In the genomic region with DNA sequence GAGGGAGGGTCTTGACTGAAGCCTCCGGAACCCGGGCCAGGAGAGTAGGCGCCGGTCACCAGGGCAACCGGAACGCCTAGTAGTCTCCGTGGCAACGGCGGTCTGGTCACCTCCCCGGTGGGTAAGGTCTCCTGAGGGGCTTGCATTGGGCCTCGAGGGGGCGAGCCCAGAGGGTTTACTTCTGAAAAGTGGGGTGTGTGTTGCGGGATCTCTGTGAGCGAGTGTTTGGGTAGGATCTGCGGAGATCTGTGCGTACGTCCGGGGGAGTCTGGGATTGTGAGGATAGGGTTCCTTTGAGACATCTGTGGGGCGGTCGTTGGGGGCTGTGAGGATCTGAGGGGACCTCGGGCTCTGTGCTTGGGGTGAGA, we compare ENCODE assay signal across 8 cellular contexts. TPM values are rescaled to one million over a fixed set of nuclear protein-coding genes. Genes with fewer than 3 reads are reported as not detected.
A peak's percentile ranks its signal among the peaks of the same experiment; 100 is the strongest.
DNase-seq lines count a peak whose midpoint lies in the region; ATAC-seq and TF ChIP-seq lines count a peak whose summit lies in the region.

A gene with protein sequence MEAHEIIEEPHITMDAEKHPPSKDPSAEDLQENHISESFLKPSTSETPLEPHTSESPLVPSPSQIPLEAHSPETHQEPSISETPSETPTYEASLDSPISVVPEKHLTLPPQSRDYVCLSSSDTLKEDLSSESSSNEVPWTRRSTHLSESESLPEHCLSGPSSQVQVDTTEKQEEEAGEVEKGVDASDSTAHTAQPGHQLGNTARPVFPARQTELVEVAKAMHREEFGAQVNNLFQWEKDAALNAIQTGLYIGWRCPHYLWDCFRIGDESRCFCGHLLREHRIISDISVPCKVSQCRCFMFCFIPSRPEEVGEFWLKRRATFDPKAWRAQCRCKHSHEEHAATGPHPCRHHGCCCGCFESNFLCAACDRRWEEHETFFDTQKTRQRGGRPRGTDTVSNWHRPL (minus strand): TSS at position 17 of the 368 bp plus-strand sequence. CDS start 2,571 bp downstream, outside the sequence.

- TF ChIP-seq CTCF in kidney epithelial cell (IDR thresholded peaks at IDR 0.05; ENCODE audit: insufficient read depth, low read length, poor library complexity, severe bottlenecking): no peak

- peak within 1 kb of the TSS; percentile 90 for H3K4me3 ChIP-seq in adipocyte (ENCODE audit: low read length)
- peak within 1 kb of the TSS; percentile 54 for H3K4me3 ChIP-seq in kidney epithelial cell (ENCODE audit: low read depth, low read length)

- H3K36me3 Mint-ChIP-seq in stimulated activated memory B cell treated with anti-CD40 and anti-IgM and Interleukin-4, amounts not matched to agents 10 μg/mL and 1 μg/mL and 100 μg/mL, for 72 hours: no peaks in the 10 kb centered on the region

- no peaks in the 10 kb centered on the region for H3K36me3 ChIP-seq in adipocyte (ENCODE audit: control insufficient read depth, insufficient read depth, low read length, severe bottlenecking)
- H3K36me3 ChIP-seq in kidney epithelial cell (ENCODE audit: control insufficient read depth, insufficient read depth, low read length): no peaks in the 10 kb centered on the region

- H3K9me3 Mint-ChIP-seq in stimulated activated memory B cell treated with anti-CD40 and anti-IgM and Interleukin-4, amounts not matched to agents 10 μg/mL and 1 μg/mL and 100 μg/mL, for 72 hours: no peaks in the 10 kb centered on the region

- H3K27me3 ChIP-seq in adipocyte (replicated peaks; ENCODE audit: control insufficient read depth, insufficient read depth, low read length) (no peaks in the 10 kb centered on the region), kidney epithelial cell (ENCODE audit: control insufficient read depth, insufficient read depth, low read length) (no peaks in the 10 kb centered on the region)

- no peak for TF ChIP-seq RAD21 in Ishikawa (IDR thresholded peaks at IDR 0.05; ENCODE audit: low read depth)

- peaks cover 50% of the 10 kb centered on the region for H3K4me1 Mint-ChIP-seq in stimulated activated memory B cell treated with anti-CD40 and anti-IgM and Interleukin-4, amounts not matched to agents 10 μg/mL and 1 μg/mL and 100 μg/mL, for 72 hours

- H3K9ac ChIP-seq in adipocyte (ENCODE audit: low read length): peak within 1 kb of the TSS; percentile 92

- H3K9me3 ChIP-seq in adipocyte (ENCODE audit: control insufficient read depth, low read length): no peaks in the 10 kb centered on the region

- peak within 1 kb of the TSS; percentile 84 for H3K4me3 Mint-ChIP-seq in stimulated activated memory B cell treated with anti-CD40 and anti-IgM and Interleukin-4, amounts not matched to agents 10 μg/mL and 1 μg/mL and 100 μg/mL, for 72 hours

- H3K27me3 Mint-ChIP-seq in stimulated activated memory B cell treated with anti-CD40 and anti-IgM and Interleukin-4, amounts not matched to agents 10 μg/mL and 1 μg/mL and 100 μg/mL, for 72 hours: no peaks in the 10 kb centered on the region

- H3K4me1 ChIP-seq in adipocyte (ENCODE audit: control insufficient read depth, insufficient read depth, low read length): peaks cover 38% of the 10 kb centered on the region

- DNase-seq in adipocyte (ENCODE audit: low read depth) (no peak), kidney epithelial cell (ENCODE audit: low read depth) (no peak), SW 1271 (lab: John Stamatoyannopoulos, UW) (no peak)

- peak; percentile 3 for ATAC-seq in GM18502 (IDR thresholded peaks at IDR 0.05; ENCODE audit: poor library complexity, unreplicated experiment)
- no peak for ATAC-seq in stimulated activated memory B cell treated with anti-CD40 and anti-IgM and Interleukin-4, amounts not matched to agents 10 μg/mL and 1 μg/mL and 100 μg/mL, for 72 hours
- no peak for ATAC-seq in GM18867 (IDR thresholded peaks at IDR 0.05; ENCODE audit: unreplicated experiment)
- no peak for ATAC-seq in HG03039 (IDR thresholded peaks at IDR 0.05; ENCODE audit: unreplicated experiment)

- H3K27ac Mint-ChIP-seq in stimulated activated memory B cell treated with anti-CD40 and anti-IgM and Interleukin-4, amounts not matched to agents 10 μg/mL and 1 μg/mL and 100 μg/mL, for 72 hours: peak within 1 kb of the TSS; percentile 72

- no peak for TF ChIP-seq EP300 in Ishikawa (IDR thresholded peaks at IDR 0.05; ENCODE audit: borderline replicate concordance)

TF ChIP-seq in Ishikawa, 13 proteins besides CTCF, POLR2A, EP300 and RAD21:
- 0 out of 2 replicates have a peak, but pooled peaks have one; percentile 39 for TF ChIP-seq ZBTB7A (IDR thresholded peaks at IDR 0.05; ENCODE audit: low read depth)
- TF ChIP-seq, protein P1, sequence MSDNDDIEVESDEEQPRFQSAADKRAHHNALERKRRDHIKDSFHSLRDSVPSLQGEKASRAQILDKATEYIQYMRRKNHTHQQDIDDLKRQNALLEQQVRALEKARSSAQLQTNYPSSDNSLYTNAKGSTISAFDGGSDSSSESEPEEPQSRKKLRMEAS (IDR thresholded peaks at IDR 0.05): no peak

RNA-seq across cellular contexts. Expression of the gene that starts here (rescaled TPM):
- not detected in 2 replicates for total RNA-seq in kidney epithelial cell
